17 cellular contexts compared by ENCODE assay signal in genomic region chr1:243336163-243336562, GRCh38.
DNase-seq lines count a peak whose midpoint lies in the region; ATAC-seq lines count a peak whose summit lies in the region.
"Had no signal": no experiment of that assay in that cellular context is flagged by ENCODE, and none has a peak within 500 bp of the region (broad histone marks: within the 10 kb centered on the region; RNA-seq: fewer than 3 reads in every experiment).

No MANE protein-coding gene starts in this region.

- peaks cover 56% of the 10 kb centered on the region for H3K36me3 Mint-ChIP-seq in activated T-cell treated with anti-CD3 and anti-CD28 coated beads, Interleukin-2, amount 50 U/mL, for 24 hours (ENCODE audit: low read depth)
- H3K36me3 Mint-ChIP-seq in activated T-cell treated with anti-CD3 and anti-CD28 coated beads, Interleukin-2, amount 50 U/mL, for 4 hours (ENCODE audit: insufficient read depth) = peaks cover 36% of the 10 kb centered on the region
- peaks cover 46% of the 10 kb centered on the region for H3K36me3 Mint-ChIP-seq in stimulated activated naive CD8-positive, alpha-beta T cell treated with anti-CD3 and anti-CD28 coated beads, Interleukin-15, Interleukin-2, amounts not matched to agents 100 ng/mL and 50 ng/mL, for 24 hours (ENCODE audit: low read depth)
- peaks cover 32% of the 10 kb centered on the region for H3K36me3 Mint-ChIP-seq in T-helper 17 cell (ENCODE audit: low read depth)

- no peaks in the 10 kb centered on the region for H3K9me3 ChIP-seq in T-helper 17 cell (ENCODE audit: control insufficient read depth, low read length, poor library complexity, severe bottlenecking)
- H3K9me3 ChIP-seq: BE2C, SJCRH30 had no signal

- no peak overlapping the region for H3K4me3 Mint-ChIP-seq in activated T-cell treated with anti-CD3 and anti-CD28 coated beads, Interleukin-2, amount 50 U/mL, for 24 hours
- no peak overlapping the region for H3K4me3 Mint-ChIP-seq in activated T-cell treated with anti-CD3 and anti-CD28 coated beads, Interleukin-2, amount 50 U/mL, for 4 hours
- H3K4me3 Mint-ChIP-seq in stimulated activated naive CD8-positive, alpha-beta T cell treated with anti-CD3 and anti-CD28 coated beads, Interleukin-15, Interleukin-2, amounts not matched to agents 100 ng/mL and 50 ng/mL, for 24 hours = no peak overlapping the region
- H3K4me3 Mint-ChIP-seq in T-helper 17 cell = no peak overlapping the region
- no peak overlapping the region for H3K4me3 Mint-ChIP-seq in stimulated activated naive CD8-positive, alpha-beta T cell treated with anti-CD3 and anti-CD28 coated beads, Interleukin-15, amount 100 ng/mL, for 72 hours

- ATAC-seq in activated T-cell treated with anti-CD3 and anti-CD28 coated beads, Interleukin-2, amount 50 U/mL, for 4 hours = no peak
- ATAC-seq in stimulated activated naive CD8-positive, alpha-beta T cell treated with anti-CD3 and anti-CD28 coated beads, Interleukin-15, Interleukin-2, amounts not matched to agents 100 U/mL and 50 U/mL, for 24 hours = no peak
- ATAC-seq in T-helper 17 cell = no peak
- ATAC-seq in stimulated activated naive CD8-positive, alpha-beta T cell treated with anti-CD3 and anti-CD28 coated beads, Interleukin-15, amount 100 ng/mL, for 72 hours = no peak

- no peak for DNase-seq in activated T-cell treated with anti-CD3 and anti-CD28 coated beads, Interleukin-2, amount 50 U/mL, for 24 hours
- no peak for DNase-seq in activated T-cell treated with anti-CD3 and anti-CD28 coated beads, Interleukin-2, amount 50 U/mL, for 4 hours
- DNase-seq in stimulated activated naive CD8-positive, alpha-beta T cell treated with anti-CD3 and anti-CD28 coated beads, Interleukin-15, Interleukin-2, amounts not matched to agents 100 U/mL and 50 U/mL, for 24 hours = no peak
- DNase-seq in T-helper 17 cell (no peak), DMS114 treated with DMSO at 0.1 percent for 48 hours (lab: John Stamatoyannopoulos, UW; ENCODE audit: unreplicated experiment) (no peak), NCI-H187 treated with DMSO at 0.1 percent for 48 hours (lab: John Stamatoyannopoulos, UW) (no peak)
- DNase-seq in stimulated activated naive CD8-positive, alpha-beta T cell treated with anti-CD3 and anti-CD28 coated beads, Interleukin-15, amount 100 ng/mL, for 72 hours = no peak
- DNase-seq: BE2C, MM.1S, NCI-H1092, NCI-H1930, NCI-H226, NCI-H510A treated with DMSO at 0.1 percent for 48 hours, NCI-H82, OCI-M1, SJCRH30 had no signal

- no peaks in the 10 kb centered on the region for H3K27me3 Mint-ChIP-seq in activated T-cell treated with anti-CD3 and anti-CD28 coated beads, Interleukin-2, amount 50 U/mL, for 24 hours
- no peaks in the 10 kb centered on the region for H3K27me3 Mint-ChIP-seq in activated T-cell treated with anti-CD3 and anti-CD28 coated beads, Interleukin-2, amount 50 U/mL, for 4 hours (ENCODE audit: low read depth)
- H3K27me3 Mint-ChIP-seq in stimulated activated naive CD8-positive, alpha-beta T cell treated with anti-CD3 and anti-CD28 coated beads, Interleukin-15, Interleukin-2, amounts not matched to agents 100 ng/mL and 50 ng/mL, for 24 hours = no peaks in the 10 kb centered on the region
- H3K27me3 Mint-ChIP-seq in T-helper 17 cell = no peaks in the 10 kb centered on the region
- no peaks in the 10 kb centered on the region for H3K27me3 Mint-ChIP-seq in stimulated activated naive CD8-positive, alpha-beta T cell treated with anti-CD3 and anti-CD28 coated beads, Interleukin-15, amount 100 ng/mL, for 72 hours

- no peaks in the 10 kb centered on the region for H3K9me3 Mint-ChIP-seq in activated T-cell treated with anti-CD3 and anti-CD28 coated beads, Interleukin-2, amount 50 U/mL, for 24 hours
- no peaks in the 10 kb centered on the region for H3K9me3 Mint-ChIP-seq in activated T-cell treated with anti-CD3 and anti-CD28 coated beads, Interleukin-2, amount 50 U/mL, for 4 hours
- no peaks in the 10 kb centered on the region for H3K9me3 Mint-ChIP-seq in stimulated activated naive CD8-positive, alpha-beta T cell treated with anti-CD3 and anti-CD28 coated beads, Interleukin-15, Interleukin-2, amounts not matched to agents 100 ng/mL and 50 ng/mL, for 24 hours
- H3K9me3 Mint-ChIP-seq in stimulated activated naive CD8-positive, alpha-beta T cell treated with anti-CD3 and anti-CD28 coated beads, Interleukin-15, amount 100 ng/mL, for 72 hours = no peaks in the 10 kb centered on the region

- peaks cover 14% of the 10 kb centered on the region for H3K4me1 Mint-ChIP-seq in activated T-cell treated with anti-CD3 and anti-CD28 coated beads, Interleukin-2, amount 50 U/mL, for 24 hours (ENCODE audit: low read depth)
- peaks cover 3% of the 10 kb centered on the region for H3K4me1 Mint-ChIP-seq in activated T-cell treated with anti-CD3 and anti-CD28 coated beads, Interleukin-2, amount 50 U/mL, for 4 hours (ENCODE audit: low read depth)
- H3K4me1 Mint-ChIP-seq in stimulated activated naive CD8-positive, alpha-beta T cell treated with anti-CD3 and anti-CD28 coated beads, Interleukin-15, Interleukin-2, amounts not matched to agents 100 ng/mL and 50 ng/mL, for 24 hours (ENCODE audit: low read depth) = peaks cover 9% of the 10 kb centered on the region
- peaks cover 16% of the 10 kb centered on the region for H3K4me1 Mint-ChIP-seq in T-helper 17 cell
- peaks cover 6% of the 10 kb centered on the region for H3K4me1 Mint-ChIP-seq in stimulated activated naive CD8-positive, alpha-beta T cell treated with anti-CD3 and anti-CD28 coated beads, Interleukin-15, amount 100 ng/mL, for 72 hours

- H3K27ac Mint-ChIP-seq in activated T-cell treated with anti-CD3 and anti-CD28 coated beads, Interleukin-2, amount 50 U/mL, for 24 hours = peak overlapping the region; percentile 65
- peak overlapping the region; percentile 46 for H3K27ac Mint-ChIP-seq in stimulated activated naive CD8-positive, alpha-beta T cell treated with anti-CD3 and anti-CD28 coated beads, Interleukin-15, Interleukin-2, amounts not matched to agents 100 ng/mL and 50 ng/mL, for 24 hours
- H3K27ac Mint-ChIP-seq in T-helper 17 cell = peak overlapping the region; percentile 27
- peak overlapping the region; percentile 15 to 83 for H3K27ac Mint-ChIP-seq in stimulated activated naive CD8-positive, alpha-beta T cell treated with anti-CD3 and anti-CD28 coated beads, Interleukin-15, amount 100 ng/mL, for 72 hours
